1 cellular context compared by ENCODE assay signal in genomic region chr16:80828495-80828894, GRCh38.
TF ChIP-seq lines count a peak whose summit lies in the region.

No MANE protein-coding gene starts in this region.

TF ChIP-seq in HepG2, 621 proteins besides CTCF, POLR2A, EP300 and RAD21 (continued from another document):
- TF ChIP-seq, protein P1, sequence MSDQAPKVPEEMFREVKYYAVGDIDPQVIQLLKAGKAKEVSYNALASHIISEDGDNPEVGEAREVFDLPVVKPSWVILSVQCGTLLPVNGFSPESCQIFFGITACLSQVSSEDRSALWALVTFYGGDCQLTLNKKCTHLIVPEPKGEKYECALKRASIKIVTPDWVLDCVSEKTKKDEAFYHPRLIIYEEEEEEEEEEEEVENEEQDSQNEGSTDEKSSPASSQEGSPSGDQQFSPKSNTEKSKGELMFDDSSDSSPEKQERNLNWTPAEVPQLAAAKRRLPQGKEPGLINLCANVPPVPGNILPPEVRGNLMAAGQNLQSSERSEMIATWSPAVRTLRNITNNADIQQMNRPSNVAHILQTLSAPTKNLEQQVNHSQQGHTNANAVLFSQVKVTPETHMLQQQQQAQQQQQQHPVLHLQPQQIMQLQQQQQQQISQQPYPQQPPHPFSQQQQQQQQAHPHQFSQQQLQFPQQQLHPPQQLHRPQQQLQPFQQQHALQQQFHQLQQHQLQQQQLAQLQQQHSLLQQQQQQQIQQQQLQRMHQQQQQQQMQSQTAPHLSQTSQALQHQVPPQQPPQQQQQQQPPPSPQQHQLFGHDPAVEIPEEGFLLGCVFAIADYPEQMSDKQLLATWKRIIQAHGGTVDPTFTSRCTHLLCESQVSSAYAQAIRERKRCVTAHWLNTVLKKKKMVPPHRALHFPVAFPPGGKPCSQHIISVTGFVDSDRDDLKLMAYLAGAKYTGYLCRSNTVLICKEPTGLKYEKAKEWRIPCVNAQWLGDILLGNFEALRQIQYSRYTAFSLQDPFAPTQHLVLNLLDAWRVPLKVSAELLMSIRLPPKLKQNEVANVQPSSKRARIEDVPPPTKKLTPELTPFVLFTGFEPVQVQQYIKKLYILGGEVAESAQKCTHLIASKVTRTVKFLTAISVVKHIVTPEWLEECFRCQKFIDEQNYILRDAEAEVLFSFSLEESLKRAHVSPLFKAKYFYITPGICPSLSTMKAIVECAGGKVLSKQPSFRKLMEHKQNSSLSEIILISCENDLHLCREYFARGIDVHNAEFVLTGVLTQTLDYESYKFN (CRISPR knock-in tag; conservative IDR thresholded peaks at IDR 0.05): 0 out of 2 replicates have a peak, but pooled peaks have one; percentile 30
- TF ChIP-seq ZMYM3 (CRISPR knock-in tag; IDR thresholded peaks at IDR 0.05) (peak; percentile 31; the same call in 1 of the 2 replicates), BCL6 (CRISPR knock-in tag; IDR thresholded peaks at IDR 0.05) (peak; percentile 95), SALL1 (CRISPR knock-in tag; IDR thresholded peaks at IDR 0.05) (peak; percentile 47; the same call in 1 of the 2 replicates), FLYWCH1 (CRISPR knock-in tag; IDR thresholded peaks at IDR 0.05) (no peak), HDAC2 (CRISPR knock-in tag; IDR thresholded peaks at IDR 0.05) (peak; percentile 33; the same call in 1 of the 2 replicates), HNF4A (CRISPR knock-in tag; IDR thresholded peaks at IDR 0.05) (peak; percentile 19; the same call in 1 of the 2 replicates), MED8 (CRISPR knock-in tag; IDR thresholded peaks at IDR 0.05; ENCODE audit: insufficient replicate concordance) (no peak), ZNF614 (CRISPR knock-in tag; IDR thresholded peaks at IDR 0.05; ENCODE audit: borderline replicate concordance) (no peak), NCOA2 (CRISPR knock-in tag; IDR thresholded peaks at IDR 0.05) (peak; percentile 86), FOXA3 (CRISPR knock-in tag; IDR thresholded peaks at IDR 0.05) (peak; percentile 43; the same call in 1 of the 2 replicates), RARA (CRISPR knock-in tag; IDR thresholded peaks at IDR 0.05) (peak; percentile 28; the same call in 1 of the 2 replicates)
- TF ChIP-seq, protein P2, sequence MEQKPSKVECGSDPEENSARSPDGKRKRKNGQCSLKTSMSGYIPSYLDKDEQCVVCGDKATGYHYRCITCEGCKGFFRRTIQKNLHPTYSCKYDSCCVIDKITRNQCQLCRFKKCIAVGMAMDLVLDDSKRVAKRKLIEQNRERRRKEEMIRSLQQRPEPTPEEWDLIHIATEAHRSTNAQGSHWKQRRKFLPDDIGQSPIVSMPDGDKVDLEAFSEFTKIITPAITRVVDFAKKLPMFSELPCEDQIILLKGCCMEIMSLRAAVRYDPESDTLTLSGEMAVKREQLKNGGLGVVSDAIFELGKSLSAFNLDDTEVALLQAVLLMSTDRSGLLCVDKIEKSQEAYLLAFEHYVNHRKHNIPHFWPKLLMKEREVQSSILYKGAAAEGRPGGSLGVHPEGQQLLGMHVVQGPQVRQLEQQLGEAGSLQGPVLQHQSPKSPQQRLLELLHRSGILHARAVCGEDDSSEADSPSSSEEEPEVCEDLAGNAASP (CRISPR knock-in tag; IDR thresholded peaks at IDR 0.05; ENCODE audit: borderline replicate concordance): peak; percentile 23; the same call in 1 of the 2 replicates
- TF ChIP-seq, protein P3, sequence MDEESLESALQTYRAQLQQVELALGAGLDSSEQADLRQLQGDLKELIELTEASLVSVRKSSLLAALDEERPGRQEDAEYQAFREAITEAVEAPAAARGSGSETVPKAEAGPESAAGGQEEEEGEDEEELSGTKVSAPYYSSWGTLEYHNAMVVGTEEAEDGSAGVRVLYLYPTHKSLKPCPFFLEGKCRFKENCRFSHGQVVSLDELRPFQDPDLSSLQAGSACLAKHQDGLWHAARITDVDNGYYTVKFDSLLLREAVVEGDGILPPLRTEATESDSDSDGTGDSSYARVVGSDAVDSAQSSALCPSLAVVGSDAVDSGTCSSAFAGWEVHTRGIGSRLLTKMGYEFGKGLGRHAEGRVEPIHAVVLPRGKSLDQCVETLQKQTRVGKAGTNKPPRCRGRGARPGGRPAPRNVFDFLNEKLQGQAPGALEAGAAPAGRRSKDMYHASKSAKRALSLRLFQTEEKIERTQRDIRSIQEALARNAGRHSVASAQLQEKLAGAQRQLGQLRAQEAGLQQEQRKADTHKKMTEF (CRISPR knock-in tag; IDR thresholded peaks at IDR 0.05): peak; percentile 30; the same call in 1 of the 2 replicates
